In genomic region chr6:143174516-143174915, GRCh38 we compare ENCODE assay signal across 2 cellular contexts.
TF ChIP-seq lines count a peak whose summit lies in the region.

No MANE protein-coding gene starts in this region.

TF ChIP-seq in K562, 482 proteins besides CTCF, POLR2A, EP300 and RAD21:
- peak; percentile 26; the same call in 1 of the 2 replicates for TF ChIP-seq ZNF354B (CRISPR knock-in tag; IDR thresholded peaks at IDR 0.05)
- TF ChIP-seq ZBTB5 (IDR thresholded peaks at IDR 0.05): no peak
- TF ChIP-seq ZNF507 (tag; conservative IDR thresholded peaks at IDR 0.05): peak; percentile 91
- TF ChIP-seq ELF2 (CRISPR knock-in tag; IDR thresholded peaks at IDR 0.05): no peak
- TF ChIP-seq CHD1 (IDR thresholded peaks at IDR 0.05; ENCODE audit: low read length): no peak
- TF ChIP-seq TAF7 (tag; IDR thresholded peaks at IDR 0.05): no peak
- TF ChIP-seq MEF2D (tag; conservative IDR thresholded peaks at IDR 0.05; ENCODE audit: low read depth): no peak
- no peak for TF ChIP-seq U2AF2 (optimal IDR thresholded peaks at IDR 0.05; ENCODE audit: low read depth, low read length)

TF ChIP-seq in endothelial cell of umbilical vein, 7 proteins besides CTCF, POLR2A, EP300 and RAD21:
- TF ChIP-seq GATA2 (IDR thresholded peaks at IDR 0.05; ENCODE audit: insufficient read depth, insufficient read length, low read depth, low read length) (no peak), MAX (IDR thresholded peaks at IDR 0.05; ENCODE audit: insufficient read depth, insufficient read length) (no peak), EZH2 (IDR thresholded peaks at IDR 0.05; ENCODE audit: borderline replicate concordance, low read depth, low read length, severe bottlenecking) (no peak), POLR2AphosphoS5 (IDR thresholded peaks at IDR 0.05; ENCODE audit: insufficient read depth, low read depth, low read length) (no peak), MYC (IDR thresholded peaks at IDR 0.05; ENCODE audit: low read depth, low read length) (no peak), JUN (IDR thresholded peaks at IDR 0.05; ENCODE audit: borderline replicate concordance, insufficient read depth, insufficient read length, low read depth) (no peak), FOS (IDR thresholded peaks at IDR 0.05; ENCODE audit: borderline replicate concordance, insufficient read depth, low read length) (no peak)
